In genomic region chr17:28547623-28548416, GRCh38 we compare ENCODE assay signal across 8 cellular contexts. TPM values are rescaled to one million over a fixed set of nuclear protein-coding genes. Genes with fewer than 3 reads are reported as not detected.
A peak's percentile ranks its signal among the peaks of the same experiment; 100 is the strongest.
DNase-seq lines count a peak whose midpoint lies in the region; ATAC-seq and TF ChIP-seq lines count a peak whose summit lies in the region.

No MANE protein-coding gene starts in this region.

- TF ChIP-seq CTCF in gastroesophageal sphincter (IDR thresholded peaks at IDR 0.05) = peak; percentile 68 to 88 (median 82)
- peak; percentile 80 for TF ChIP-seq CTCF in osteocyte (IDR thresholded peaks at IDR 0.05)

- no peak for TF ChIP-seq EP300 in gastroesophageal sphincter (IDR thresholded peaks at IDR 0.05)

- no peak overlapping the region for H3K4me3 ChIP-seq in gastroesophageal sphincter

- no peak overlapping the region for H3K27ac Mint-ChIP-seq in osteocyte (ENCODE audit: unreplicated experiment)

- H3K27ac ChIP-seq in gastroesophageal sphincter = peak overlapping the region in 1 of 4 donors; percentile 37

- TF ChIP-seq POLR2A in gastroesophageal sphincter (IDR thresholded peaks at IDR 0.05) = no peak

- no peak overlapping the region for H3K4me3 Mint-ChIP-seq in osteocyte (ENCODE audit: unreplicated experiment)

- ATAC-seq in HG03565 (IDR thresholded peaks at IDR 0.05; ENCODE audit: unreplicated experiment) (peak; percentile 35), gastroesophageal sphincter (peak; percentile 62)

- no peaks in the 10 kb centered on the region for H3K36me3 Mint-ChIP-seq in osteocyte (ENCODE audit: unreplicated experiment)

- no peaks in the 10 kb centered on the region for H3K9me3 ChIP-seq in gastroesophageal sphincter

- H3K9me3 Mint-ChIP-seq in osteocyte (ENCODE audit: unreplicated experiment) = no peaks in the 10 kb centered on the region

- WGBS in gastroesophageal sphincter (ENCODE audit: low coverage in 1 of 2), 2 donors = 74 to 93% methylated on average over 6 to 8 of the region's 26 CpGs

- H3K36me3 ChIP-seq in gastroesophageal sphincter = peaks cover 0 to 19% of the 10 kb centered on the region in 2 donors

- H3K27me3 Mint-ChIP-seq in osteocyte (ENCODE audit: unreplicated experiment) = no peaks in the 10 kb centered on the region

- H3K27me3 ChIP-seq in gastroesophageal sphincter = no peaks in the 10 kb centered on the region

- peak; percentile 15 for DNase-seq in NCI-H2171 treated with DMSO at 0.1 percent for 48 hours (lab: John Stamatoyannopoulos, UW)
- no peak for DNase-seq in NCI-H2171 (lab: John Stamatoyannopoulos, UW)
- DNase-seq in SHP77 (lab: John Stamatoyannopoulos, UW) = peak; percentile 51 to 65
- DNase-seq in activated gamma-delta T cell treated with anti-CD3 and anti-CD28 coated beads, Interleukin-2, amount 50 U/mL, for 16 hours (ENCODE audit: low read depth) = peak; percentile 31
- peak; percentile 92 for DNase-seq in osteocyte (ENCODE audit: extremely low spot score, unreplicated experiment)
- peak; percentile 71 for DNase-seq in ureter (ENCODE audit: low spot score)

- H3K4me1 Mint-ChIP-seq in osteocyte (ENCODE audit: unreplicated experiment) = peaks cover 20% of the 10 kb centered on the region

- H3K4me1 ChIP-seq in gastroesophageal sphincter = peaks cover 0 to 47% (median 15%) of the 10 kb centered on the region in 3 donors

RNA-seq across cellular contexts. Expression of gene UNC119, which starts 4.6 kb away (rescaled TPM):
- 10 to 100 TPM; 17.5 to 28.7 (median 20.3) TPM for total RNA-seq in gastroesophageal sphincter
- total RNA-seq in osteocyte = 26.0 and 34.9 TPM in 2 replicates
- 37.5 TPM for total RNA-seq in ureter

RNA-seq across cellular contexts. Expression of gene PIGS, which starts 23.5 kb away (rescaled TPM):
- total RNA-seq in gastroesophageal sphincter (10 to 100 TPM; 40.8 to 90.4 (median 64.5) TPM), osteocyte (80.0 and 84.3 TPM in 2 replicates), ureter (52.9 TPM)

RNA-seq across cellular contexts. Expression of gene ALDOC, which starts 28.9 kb away (rescaled TPM):
- total RNA-seq in gastroesophageal sphincter (10 to 100 TPM; 29.1 to 46.5 (median 37.7) TPM), osteocyte (2.7 and 3.2 TPM in 2 replicates), ureter (15.7 TPM)

RNA-seq across cellular contexts. Expression of gene FOXN1, which starts 41.7 kb away (rescaled TPM):
- total RNA-seq in gastroesophageal sphincter = under 1 TPM in 1 of 4 donors, not detected in 3; 0.15 TPM
- not detected in 2 replicates for total RNA-seq in osteocyte
- total RNA-seq in ureter = 1.5 TPM

RNA-seq across cellular contexts. Expression of gene SPAG5, which starts 51.0 kb away (rescaled TPM):
- 1 to 10 TPM; 1.4 to 4.9 (median 2.6) TPM for total RNA-seq in gastroesophageal sphincter
- total RNA-seq in osteocyte = 15.2 and 15.6 TPM in 2 replicates
- total RNA-seq in ureter = 8.5 TPM
